8 cellular contexts compared by ENCODE assay signal in the genomic region with DNA sequence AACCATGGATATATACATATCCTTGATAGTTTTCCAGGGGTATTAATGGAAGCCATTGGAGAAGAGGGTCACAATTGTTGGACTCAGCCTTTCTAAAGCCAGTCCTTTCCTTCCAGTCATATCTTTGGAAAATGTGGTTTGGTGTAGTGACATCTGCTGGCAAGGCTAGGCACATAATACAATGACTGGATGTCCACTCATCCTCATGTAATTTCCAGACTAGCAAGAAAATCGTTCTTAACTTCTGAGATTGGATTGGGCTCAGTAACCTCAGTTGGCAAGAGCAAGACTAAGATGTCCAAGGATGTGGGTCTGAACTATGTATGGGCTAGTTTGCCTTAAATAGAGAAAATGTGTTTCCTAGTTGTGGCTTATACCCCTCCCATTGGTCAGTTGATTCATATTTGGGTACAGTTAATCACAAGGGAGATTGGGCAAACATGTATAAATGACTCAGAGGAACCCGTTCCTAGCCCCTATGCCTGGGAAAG. TPM values are rescaled to one million over a fixed set of nuclear protein-coding genes. Genes with fewer than 3 reads are reported as not detected.
DNase-seq lines count a peak whose midpoint lies in the region; ATAC-seq and TF ChIP-seq lines count a peak whose summit lies in the region.

No MANE protein-coding gene starts in this region.

- peaks cover 13% of the 10 kb centered on the region for H3K4me1 Mint-ChIP-seq in activated T-cell treated with anti-CD3 and anti-CD28 coated beads, Interleukin-2, amount 50 U/mL, for 24 hours (ENCODE audit: low read depth)
- H3K4me1 Mint-ChIP-seq in T-helper 17 cell: peaks cover 12% of the 10 kb centered on the region

- H3K27ac Mint-ChIP-seq in activated T-cell treated with anti-CD3 and anti-CD28 coated beads, Interleukin-2, amount 50 U/mL, for 24 hours: peak overlapping the region; percentile 63
- H3K27ac Mint-ChIP-seq in T-helper 17 cell: no peak overlapping the region

- ATAC-seq in T-helper 17 cell (peak; percentile 54), HG02798 (IDR thresholded peaks at IDR 0.05; ENCODE audit: poor library complexity, unreplicated experiment) (no peak)

- no peak for DNase-seq in activated T-cell treated with anti-CD3 and anti-CD28 coated beads, Interleukin-2, amount 50 U/mL, for 24 hours
- DNase-seq in activated T-cell treated with anti-CD3 and anti-CD28 coated beads, Interleukin-2, amount 50 U/mL, for 1 hour: no peak
- no peak for DNase-seq in LNCaP clone FGC (ENCODE audit: low read depth)
- DNase-seq in T-helper 17 cell: no peak
- peak; percentile 60 for DNase-seq in fibroblast of the conjunctiva (ENCODE audit: low read depth)
- DNase-seq in pulmonary artery endothelial cell (ENCODE audit: low read depth, low spot score): peak; percentile 57
- DNase-seq in NCI-H774 (lab: John Stamatoyannopoulos, UW): no peak

- no peaks in the 10 kb centered on the region for H3K9me3 ChIP-seq in T-helper 17 cell (ENCODE audit: control insufficient read depth, low read length, poor library complexity, severe bottlenecking)

- H3K9me3 Mint-ChIP-seq in activated T-cell treated with anti-CD3 and anti-CD28 coated beads, Interleukin-2, amount 50 U/mL, for 24 hours: no peaks in the 10 kb centered on the region

- H3K4me3 Mint-ChIP-seq in activated T-cell treated with anti-CD3 and anti-CD28 coated beads, Interleukin-2, amount 50 U/mL, for 24 hours: no peak overlapping the region
- no peak overlapping the region for H3K4me3 Mint-ChIP-seq in T-helper 17 cell

- no peaks in the 10 kb centered on the region for H3K36me3 Mint-ChIP-seq in activated T-cell treated with anti-CD3 and anti-CD28 coated beads, Interleukin-2, amount 50 U/mL, for 24 hours (ENCODE audit: low read depth)
- peaks cover 3% of the 10 kb centered on the region for H3K36me3 Mint-ChIP-seq in T-helper 17 cell (ENCODE audit: low read depth)

- no peaks in the 10 kb centered on the region for H3K27me3 Mint-ChIP-seq in activated T-cell treated with anti-CD3 and anti-CD28 coated beads, Interleukin-2, amount 50 U/mL, for 24 hours
- H3K27me3 Mint-ChIP-seq in T-helper 17 cell: no peaks in the 10 kb centered on the region

- H3K4me3 ChIP-seq in LNCaP clone FGC (ENCODE audit: low read depth, low read length): no peak overlapping the region

- TF ChIP-seq CTCF in LNCaP clone FGC (IDR thresholded peaks at IDR 0.05; ENCODE audit: control insufficient read depth, extremely low read depth, insufficient read depth): peak; percentile 80

RNA-seq across cellular contexts. Expression of a gene that starts 8.7 kb away (rescaled TPM):
- total RNA-seq in T-helper 17 cell: 100 to 1,000 TPM; 191 to 201 TPM
- 40.4 and 60.9 TPM in 2 replicates for total RNA-seq in pulmonary artery endothelial cell

RNA-seq across cellular contexts. Expression of a gene that starts 15.8 kb away (rescaled TPM):
- total RNA-seq in T-helper 17 cell (10 to 100 TPM; 58.9 to 68.6 TPM), pulmonary artery endothelial cell (3.6 and 6.9 TPM in 2 replicates)

Comparison
In these comparisons a context has a peak if more than half of its experiments do, and no peak if none do; other contexts are left out.
1. DNase-seq: peak in fibroblast of the conjunctiva (single experiment) and pulmonary artery endothelial cell (single experiment); none in activated T-cell treated with anti-CD3 and anti-CD28 coated beads, Interleukin-2, amount 50 U/mL, for 24 hours (single experiment), activated T-cell treated with anti-CD3 and anti-CD28 coated beads, Interleukin-2, amount 50 U/mL, for 1 hour (single experiment), LNCaP clone FGC (single experiment), T-helper 17 cell (0 of 3) and NCI-H774 (single experiment).